Comparison of ENCODE assay signal across 8 cellular contexts in the genomic region with DNA sequence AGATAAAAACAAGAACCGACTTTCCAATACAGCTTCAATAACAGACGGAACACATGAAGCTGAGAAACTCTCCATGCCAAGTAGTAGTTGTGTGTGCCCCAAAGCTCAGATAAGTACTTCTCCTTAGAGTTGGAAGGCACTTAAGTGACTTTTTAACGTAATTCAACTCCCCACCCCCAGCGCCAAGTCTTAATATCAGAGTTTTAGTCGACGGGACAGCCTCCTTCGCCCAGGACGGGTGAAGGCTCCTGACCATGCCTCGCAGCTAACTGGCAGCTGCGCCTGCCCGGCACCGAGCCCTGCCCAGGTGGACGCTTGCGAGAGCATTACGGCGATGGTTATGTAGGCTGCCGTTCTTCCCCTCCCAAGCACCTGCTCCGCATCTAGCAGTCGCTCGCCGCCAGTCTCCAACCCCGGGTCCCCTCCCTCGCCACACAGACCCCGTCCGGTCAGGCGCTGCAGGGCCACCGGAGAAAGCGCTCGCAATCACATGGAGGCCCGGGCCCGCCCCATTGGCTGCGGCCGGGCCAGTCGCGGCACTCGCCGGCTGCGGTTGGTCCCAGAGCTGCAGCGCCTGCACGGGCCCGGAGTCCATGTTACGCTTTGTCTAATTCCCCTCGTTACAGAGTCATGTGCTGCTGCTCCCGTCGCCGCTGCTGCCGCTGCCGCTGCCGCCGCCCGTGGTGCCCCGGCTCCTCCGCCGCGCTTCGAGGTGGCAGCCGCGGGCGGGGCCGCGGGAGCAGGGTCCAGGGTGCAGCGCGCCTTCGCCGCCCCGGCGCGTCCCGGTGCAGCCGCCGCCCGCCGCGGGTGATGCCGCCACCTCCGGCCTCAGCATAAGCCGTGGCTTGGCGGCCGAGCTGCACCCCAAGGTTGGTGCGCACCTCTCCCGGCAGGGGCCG. TPM values are rescaled to one million over a fixed set of nuclear protein-coding genes. Genes with fewer than 3 reads are reported as not detected.
DNase-seq lines count a peak whose midpoint lies in the region; ATAC-seq lines count a peak whose summit lies in the region.

Gene LRRC8D, plus strand, starts transcription at position 610 of the 899 bp plus-strand sequence. CDS start 112,037 bp downstream, outside the sequence.

- H3K4me3 Mint-ChIP-seq in CD4-positive, alpha-beta memory T cell = peak within 1 kb of the TSS; percentile 87 to 92 (median 90)
- H3K4me3 Mint-ChIP-seq in activated CD8-positive, alpha-beta T cell treated with anti-CD3 and anti-CD28 coated beads, Interleukin-2, amount 10 ng/mL, durations not matched to agents 7 days and 5 days = peak within 1 kb of the TSS; percentile 78

- H3K36me3 ChIP-seq in CD4-positive, alpha-beta memory T cell (ENCODE audit: insufficient read depth, low read length) = no peaks in the 10 kb centered on the region

- H3K27me3 Mint-ChIP-seq in CD4-positive, alpha-beta memory T cell = no peaks in the 10 kb centered on the region
- H3K27me3 Mint-ChIP-seq in activated CD8-positive, alpha-beta T cell treated with anti-CD3 and anti-CD28 coated beads, Interleukin-2, amount 10 ng/mL, durations not matched to agents 7 days and 5 days (ENCODE audit: low read depth) = no peaks in the 10 kb centered on the region

- CTCF ChIA-PET in CD4-positive, alpha-beta memory T cell (lab: Charles Lee; ENCODE audit: partially characterized antibody) = interaction anchor here (0.7 to 3.9 kb wide), 7 partner anchors 10 to 166 kb away, joined by 3 to 26 read pairs (median 5); no protein-coding TSS in a partner anchor
- CTCF ChIA-PET in activated CD8-positive, alpha-beta T cell treated with anti-CD3 and anti-CD28 coated beads, Interleukin-2, amount 10 ng/mL, durations not matched to agents 7 days and 5 days (lab: Charles Lee) = interaction anchor here (0.6 to 2.3 kb wide), 7 partner anchors 22 to 168 kb away, joined by 3 to 11 read pairs (median 3); no protein-coding TSS in a partner anchor

- intact Hi-C loops in CD4-positive, alpha-beta memory T cell (cut with micrococcal nuclease) = loop anchor here (1.0 to 5.0 kb wide), 5 partner anchors 10 to 174 kb away; partner anchors contain the start of gene ZNF326

- POLR2A ChIA-PET in CD4-positive, alpha-beta memory T cell (lab: Charles Lee; ENCODE audit: partially characterized antibody) = interaction anchor here (0.7 to 5.5 kb wide), 13 partner anchors 16 to 216 kb away, joined by 3 to 71 read pairs (median 5); partner anchors contain the start of gene LRRC8C
- POLR2A ChIA-PET in activated CD8-positive, alpha-beta T cell treated with anti-CD3 and anti-CD28 coated beads, Interleukin-2, amount 10 ng/mL, durations not matched to agents 7 days and 5 days (lab: Charles Lee) = interaction anchor here (0.5 to 2.9 kb wide), 4 partner anchors 15 to 1024 kb away, joined by 3 to 23 read pairs (median 4); no protein-coding TSS in a partner anchor

- peak; percentile 54 to 78 (median 63) for DNase-seq in CD4-positive, alpha-beta memory T cell
- DNase-seq in NCI-H82 treated with DMSO at 0.1 percent for 48 hours (lab: John Stamatoyannopoulos, UW; ENCODE audit: unreplicated experiment) (peak; percentile 73), lung microvascular endothelial cell (ENCODE audit: low read depth in 2 of 2) (peak; percentile 74 to 87)
- DNase-seq in activated CD8-positive, alpha-beta T cell treated with anti-CD3 and anti-CD28 coated beads, Interleukin-2, amount 10 ng/mL, durations not matched to agents 7 days and 5 days = peak; percentile 68
- DNase-seq in effector CD8-positive, alpha-beta T cell (lab: John Stamatoyannopoulos, UW) = peak; percentile 54
- peak; percentile 43 to 56 (median 47) for DNase-seq in stimulated activated CD4-positive, alpha-beta T cell treated with anti-CD3 and anti-CD28 coated beads, TNF-alpha, amount 100 ng/mL, for 48 hours (ENCODE audit: low read depth in 3 of 3)

- no peaks in the 10 kb centered on the region for H3K9me3 ChIP-seq in CD4-positive, alpha-beta memory T cell (ENCODE audit: control insufficient read depth in 1 of 2, low read length in 2 of 2)

- ATAC-seq in GM19397 (IDR thresholded peaks at IDR 0.05; ENCODE audit: unreplicated experiment) (peak; percentile 75), HG03558 (IDR thresholded peaks at IDR 0.05; ENCODE audit: extremely low read depth, unreplicated experiment) (peak; percentile 64)
- peak; percentile 78 for ATAC-seq in activated CD8-positive, alpha-beta T cell treated with anti-CD3 and anti-CD28 coated beads, Interleukin-2, amount 10 ng/mL, durations not matched to agents 7 days and 5 days

- H3K4me1 Mint-ChIP-seq in CD4-positive, alpha-beta memory T cell = peaks cover 23 to 32% (median 25%) of the 10 kb centered on the region in 4 donors
- H3K4me1 Mint-ChIP-seq in activated CD8-positive, alpha-beta T cell treated with anti-CD3 and anti-CD28 coated beads, Interleukin-2, amount 10 ng/mL, durations not matched to agents 7 days and 5 days (ENCODE audit: low read depth) = peaks cover 32% of the 10 kb centered on the region

- no peaks in the 10 kb centered on the region for H3K27me3 ChIP-seq in CD4-positive, alpha-beta memory T cell (ENCODE audit: insufficient read depth, low read length)

- H3K4me3 ChIP-seq in CD4-positive, alpha-beta memory T cell (ENCODE audit: low read length in 2 of 2) = peak within 1 kb of the TSS; percentile 44 to 60

- no peaks in the 10 kb centered on the region for H3K9me3 Mint-ChIP-seq in CD4-positive, alpha-beta memory T cell
- H3K9me3 Mint-ChIP-seq in activated CD8-positive, alpha-beta T cell treated with anti-CD3 and anti-CD28 coated beads, Interleukin-2, amount 10 ng/mL, durations not matched to agents 7 days and 5 days (ENCODE audit: insufficient read depth) = no peaks in the 10 kb centered on the region

- H3K27ac Mint-ChIP-seq in CD4-positive, alpha-beta memory T cell = peak within 1 kb of the TSS; percentile 85 to 92 (median 88)
- peak within 1 kb of the TSS; percentile 50 for H3K27ac Mint-ChIP-seq in activated CD8-positive, alpha-beta T cell treated with anti-CD3 and anti-CD28 coated beads, Interleukin-2, amount 10 ng/mL, durations not matched to agents 7 days and 5 days

- H3K4me1 ChIP-seq in CD4-positive, alpha-beta memory T cell (ENCODE audit: insufficient read depth, low read length) = peaks cover 11% of the 10 kb centered on the region

- H3K36me3 Mint-ChIP-seq in CD4-positive, alpha-beta memory T cell = peaks cover 5 to 10% of the 10 kb centered on the region in 2 donors
- H3K36me3 Mint-ChIP-seq in activated CD8-positive, alpha-beta T cell treated with anti-CD3 and anti-CD28 coated beads, Interleukin-2, amount 10 ng/mL, durations not matched to agents 7 days and 5 days (ENCODE audit: low read depth) = peaks cover 2% of the 10 kb centered on the region

- peak within 1 kb of the TSS; percentile 65 for H3K27ac ChIP-seq in CD4-positive, alpha-beta memory T cell (ENCODE audit: low read depth, low read length)

RNA-seq across cellular contexts. Expression of gene LRRC8D, which starts in this region (rescaled TPM):
- total RNA-seq in CD4-positive, alpha-beta memory T cell = 10 to 100 TPM; 56.8 to 63.2 TPM
- polyA plus RNA-seq in CD4-positive, alpha-beta memory T cell = 10 to 100 TPM; 70.1 to 72.7 TPM
- 10 to 100 TPM; 23.9 to 25.7 TPM for total RNA-seq in activated CD8-positive, alpha-beta T cell treated with anti-CD3 and anti-CD28 coated beads, Interleukin-2, amount 10 ng/mL, durations not matched to agents 7 days and 5 days
- 7.3 and 9.8 TPM in 2 replicates for total RNA-seq in lung microvascular endothelial cell

Comparison
In these comparisons a context has a peak if more than half of its experiments do, and no peak if none do; other contexts are left out.
1. Peak in every context shown above with its lines: DNase-seq, ATAC-seq, H3K4me3 ChIP-seq and H3K27ac ChIP-seq.